1 cellular context compared by ENCODE assay signal in genomic region chr17:36092715-36093114, GRCh38.
A peak's percentile ranks its signal among the peaks of the same experiment; 100 is the strongest.
TF ChIP-seq lines count a peak whose summit lies in the region.

No MANE protein-coding gene starts in this region.

TF ChIP-seq in HepG2, 621 proteins besides CTCF, POLR2A, EP300 and RAD21:
- TF ChIP-seq FOXA3 (CRISPR knock-in tag; IDR thresholded peaks at IDR 0.05) (peak; percentile 61; the same call in 1 of the 2 replicates), CEBPG (CRISPR knock-in tag; IDR thresholded peaks at IDR 0.05) (peak; percentile 41; the same call in 1 of the 2 replicates), CEBPB (IDR thresholded peaks at IDR 0.05; ENCODE audit: borderline replicate concordance, low read depth, low read length) (peak; percentile 53; the same call in 1 of the 2 replicates)
